Comparison of ENCODE assay signal across 12 cellular contexts in genomic region chr13:74443623-74444022, GRCh38.
A peak's percentile ranks its signal among the peaks of the same experiment; 100 is the strongest.
DNase-seq lines count a peak whose midpoint lies in the region; ATAC-seq, FAIRE-seq and TF ChIP-seq lines count a peak whose summit lies in the region.
"Had no signal": no experiment of that assay in that cellular context is flagged by ENCODE, and none has a peak within 500 bp of the region (broad histone marks: within the 10 kb centered on the region; RNA-seq: fewer than 3 reads in every experiment).

No MANE protein-coding gene starts in this region.

- intact Hi-C loops in sciatic nerve (cut with DNase I), result no loop called here

- no peak overlapping the region for H3K4me3 Mint-ChIP-seq in GM23338
- H3K4me3 Mint-ChIP-seq: stimulated activated naive CD8-positive, alpha-beta T cell treated with anti-CD3 and anti-CD28 coated beads, Interleukin-15, Interleukin-2, amounts not matched to agents 100 ng/mL and 50 ng/mL, for 24 hours had no signal

- no peaks in the 10 kb centered on the region for H3K9me3 ChIP-seq in small intestine (ENCODE audit: control insufficient read depth, low read depth)

- H3K27ac Mint-ChIP-seq in GM23338, result no peak overlapping the region
- H3K27ac Mint-ChIP-seq: stimulated activated naive CD8-positive, alpha-beta T cell treated with anti-CD3 and anti-CD28 coated beads, Interleukin-15, Interleukin-2, amounts not matched to agents 100 ng/mL and 50 ng/mL, for 24 hours had no signal

- H3K27me3 Mint-ChIP-seq in GM23338 (ENCODE audit: insufficient read depth, low read depth, poor library complexity), result no peaks in the 10 kb centered on the region
- H3K27me3 Mint-ChIP-seq: stimulated activated naive CD8-positive, alpha-beta T cell treated with anti-CD3 and anti-CD28 coated beads, Interleukin-15, Interleukin-2, amounts not matched to agents 100 ng/mL and 50 ng/mL, for 24 hours had no signal

- H3K27ac ChIP-seq in GM23338 (ENCODE audit: low read depth), result no peak overlapping the region
- H3K27ac ChIP-seq in small intestine (ENCODE audit: low read depth in 1 of 2, low read length in 1 of 2), result no peak overlapping the region

- H3K4me3 ChIP-seq in GM23338, result no peak overlapping the region
- no peak overlapping the region for H3K4me3 ChIP-seq in small intestine (ENCODE audit: low read depth in 1 of 2, low read length in 2 of 2)

- H4K20me1 ChIP-seq in GM23338 (replicated peaks; ENCODE audit: insufficient read depth), result no peaks in the 10 kb centered on the region

- no peak for FAIRE-seq in small intestine (lab: Jason Lieb, UNC)
- FAIRE-seq: TTC549 had no signal

- H3K36me3 Mint-ChIP-seq in GM23338 (ENCODE audit: low read depth), result peaks cover 2% of the 10 kb centered on the region; the same call in 1 of the 3 replicates

- 14 to 40% (median 16%) methylated on average over 1 of the region's 1 CpG for WGBS in small intestine, 3 donors

- peak overlapping the region; percentile 29; the same call in 1 of the 2 replicates for H2AFZ ChIP-seq in GM23338

- H3K27me3 ChIP-seq in GM23338 (ENCODE audit: insufficient read depth) (no peaks in the 10 kb centered on the region), small intestine (ENCODE audit: control insufficient read depth in 2 of 2, insufficient read depth in 2 of 2, low read length in 2 of 2) (no peaks in the 10 kb centered on the region)

- no peaks in the 10 kb centered on the region for H3K4me1 ChIP-seq in GM23338 (ENCODE audit: insufficient read depth)
- H3K4me1 ChIP-seq in small intestine (ENCODE audit: control insufficient read depth in 2 of 2, insufficient read depth in 1 of 2, low read depth in 1 of 2, low read length in 1 of 2), result no peaks in the 10 kb centered on the region

- H3K36me3 ChIP-seq in GM23338 (ENCODE audit: insufficient read depth), result no peaks in the 10 kb centered on the region
- no peaks in the 10 kb centered on the region for H3K36me3 ChIP-seq in small intestine (ENCODE audit: control insufficient read depth in 2 of 2, insufficient read depth in 2 of 2, low read length in 2 of 2)

- ATAC-seq in GM23338 (no peak), sciatic nerve (peak; percentile 51), GM19324 (IDR thresholded peaks at IDR 0.05; ENCODE audit: low FRiP score, unreplicated experiment) (no peak)

- no peaks in the 10 kb centered on the region for H3K9me3 Mint-ChIP-seq in GM23338
- H3K9me3 Mint-ChIP-seq: stimulated activated naive CD8-positive, alpha-beta T cell treated with anti-CD3 and anti-CD28 coated beads, Interleukin-15, Interleukin-2, amounts not matched to agents 100 ng/mL and 50 ng/mL, for 24 hours had no signal

- no peaks in the 10 kb centered on the region for H3K4me1 Mint-ChIP-seq in GM23338

- H3K4me2 ChIP-seq in GM23338, result no peak overlapping the region

- H3K9me2 ChIP-seq in GM23338 (ENCODE audit: insufficient read depth), result no peaks in the 10 kb centered on the region

- no peak for TF ChIP-seq CTCF in GM23338 (conservative IDR thresholded peaks at IDR 0.05; ENCODE audit: low read depth in 2 of 2)

- H3K79me2 ChIP-seq in GM23338 (replicated peaks; ENCODE audit: insufficient read depth), result no peaks in the 10 kb centered on the region

- no peaks in the 10 kb centered on the region for H3F3A ChIP-seq in GM23338 (replicated peaks; ENCODE audit: low read depth)

- DNase-seq in GM23338 (ENCODE audit: low spot score) (no peak), T1000 (lab: John Stamatoyannopoulos, UW) (peak; percentile 6), fibroblast of peridontal ligament (ENCODE audit: extremely low read depth) (peak; percentile 86), sciatic nerve (ENCODE audit: low spot score) (no peak), SW480 (ENCODE audit: low spot score) (no peak), nucleus accumbens (lab: John Stamatoyannopoulos, UW) (no peak), small intestine (no peak)
- DNase-seq: NCI-H345; stimulated activated CD4-positive, alpha-beta T cell treated with anti-CD3 and anti-CD28 coated beads, Interleukin-2, amount 100 ng/mL, for 24 hours had no signal

TF ChIP-seq in GM23338, 12 proteins besides CTCF, POLR2A, EP300 and RAD21 (continues in another document):
- TF ChIP-seq STAT1 (IDR thresholded peaks at IDR 0.05; ENCODE audit: unreplicated experiment) (no peak), CREB1 (CRISPR knock-in tag; IDR thresholded peaks at IDR 0.05; ENCODE audit: low read depth) (no peak), EZH2phosphoT487 (IDR thresholded peaks at IDR 0.05; ENCODE audit: unreplicated experiment) (no peak), ZNF114 (CRISPR knock-in tag; IDR thresholded peaks at IDR 0.05) (no peak), ZNF331 (CRISPR knock-in tag; IDR thresholded peaks at IDR 0.05; ENCODE audit: low read depth) (no peak), POLR2AphosphoS5 (IDR thresholded peaks at IDR 0.05; ENCODE audit: low read depth) (no peak), REST (IDR thresholded peaks at IDR 0.05; ENCODE audit: unreplicated experiment) (no peak), NANOG (IDR thresholded peaks at IDR 0.05; ENCODE audit: borderline replicate concordance) (no peak), ETS1 (IDR thresholded peaks at IDR 0.05) (no peak), JUNB (IDR thresholded peaks at IDR 0.05; ENCODE audit: unreplicated experiment) (no peak), EZH2 (IDR thresholded peaks at IDR 0.05; ENCODE audit: low read depth, unreplicated experiment) (no peak)

Comparison
In these comparisons a context has a peak if more than half of its experiments do, and no peak if none do; other contexts are left out.
1. DNase-seq: peak in T1000 (single experiment) and fibroblast of peridontal ligament (single experiment); none in GM23338 (single experiment), sciatic nerve (single experiment), SW480 (single experiment), nucleus accumbens (0 of 56) and small intestine (single experiment).